Comparison of ENCODE assay signal across 1 cellular context in genomic region chr5:163566678-163567077, GRCh38.
TF ChIP-seq lines count a peak whose summit lies in the region.

No MANE protein-coding gene starts in this region.

TF ChIP-seq in HepG2, 621 proteins besides CTCF, POLR2A, EP300 and RAD21 (continued from another document):
- TF ChIP-seq MTERF4 (CRISPR knock-in tag; IDR thresholded peaks at IDR 0.05) = no peak
